ENCODE assay signal across 10 cellular contexts in the genomic region with DNA sequence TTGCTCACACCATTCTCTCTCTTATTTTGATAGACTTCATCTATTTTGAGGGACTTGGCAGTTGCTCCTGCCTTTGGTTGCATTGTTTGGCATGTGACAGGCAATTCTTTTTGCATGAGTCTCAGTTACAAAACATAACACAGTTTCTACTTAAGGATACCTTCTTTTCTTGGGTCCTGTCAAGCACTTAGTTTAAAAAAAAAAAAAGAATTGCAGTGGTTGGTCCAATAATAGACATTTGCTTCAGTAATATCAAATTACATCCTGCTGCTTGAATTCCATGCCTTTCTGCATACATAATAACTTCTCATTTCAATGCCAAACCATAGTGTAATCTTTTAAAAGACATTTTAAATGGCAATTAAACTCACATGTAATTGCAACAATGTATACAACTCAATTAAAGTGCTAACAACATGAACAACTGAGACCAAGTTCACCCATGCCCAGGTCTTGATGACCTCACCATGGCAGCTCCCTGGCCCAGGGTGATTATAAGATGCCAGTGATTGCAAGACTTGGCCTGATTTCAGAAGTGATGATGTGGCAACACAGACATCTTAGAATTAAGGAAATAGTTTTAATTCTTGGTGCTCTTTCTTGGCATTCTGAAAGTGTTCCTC. TPM values are rescaled to one million over a fixed set of nuclear protein-coding genes. Genes with fewer than 3 reads are reported as not detected.
DNase-seq lines count a peak whose midpoint lies in the region; ATAC-seq and TF ChIP-seq lines count a peak whose summit lies in the region.
"Had no signal": no experiment of that assay in that cellular context is flagged by ENCODE, and none has a peak within 500 bp of the region (broad histone marks: within the 10 kb centered on the region; RNA-seq: fewer than 3 reads in every experiment).

No MANE protein-coding gene starts in this region.

- TF ChIP-seq CTCF in 22Rv1 (IDR thresholded peaks at IDR 0.05): no peak
- TF ChIP-seq CTCF in HFFc6 (IDR thresholded peaks at IDR 0.05): no peak

- peak overlapping the region; percentile 46 for H3K27ac ChIP-seq in 22Rv1

- no peaks in the 10 kb centered on the region for H3K9me3 Mint-ChIP-seq in HFFc6
- peaks cover 0 to 1% of the 10 kb centered on the region in 2 donors for H3K9me3 Mint-ChIP-seq in stimulated activated naive B cell treated with anti-CD40 and anti-IgM and Interleukin-4, amounts not matched to agents 10 μg/mL and 1 μg/mL and 100 μg/mL, for 72 hours

- H3K36me3 Mint-ChIP-seq in HFFc6 (ENCODE audit: low read depth): no peaks in the 10 kb centered on the region; the same call in 1 of the 2 replicates
- H3K36me3 Mint-ChIP-seq in stimulated activated naive B cell treated with anti-CD40 and anti-IgM and Interleukin-4, amounts not matched to agents 10 μg/mL and 1 μg/mL and 100 μg/mL, for 72 hours: peaks cover 0 to 6% of the 10 kb centered on the region in 2 donors

- DNase-seq in HFFc6 (peak; percentile 94), amniotic epithelial cell (ENCODE audit: low read depth) (peak; percentile 89), hepatic stellate cell (ENCODE audit: low spot score) (peak; percentile 76), T-helper 2 cell (no peak)
- DNase-seq in activated CD4-positive, alpha-beta T cell treated with anti-CD3 and anti-CD28 coated beads for 48 hours: no peak
- DNase-seq in stimulated activated naive B cell treated with anti-CD40 and anti-IgM and Interleukin-4, amounts not matched to agents 10 μg/mL and 1 μg/mL and 100 μg/mL, for 72 hours: no peak
- DNase-seq: DMS53, mesendoderm had no signal

- no peaks in the 10 kb centered on the region; the same call in 1 of the 2 replicates for H3K27me3 Mint-ChIP-seq in HFFc6 (ENCODE audit: insufficient read depth)
- peaks cover 0 to 5% of the 10 kb centered on the region in 2 donors for H3K27me3 Mint-ChIP-seq in stimulated activated naive B cell treated with anti-CD40 and anti-IgM and Interleukin-4, amounts not matched to agents 10 μg/mL and 1 μg/mL and 100 μg/mL, for 72 hours

- H3K4me1 Mint-ChIP-seq in HFFc6 (ENCODE audit: low read depth): peaks cover 62% of the 10 kb centered on the region
- peaks cover 13 to 17% of the 10 kb centered on the region in 2 donors for H3K4me1 Mint-ChIP-seq in stimulated activated naive B cell treated with anti-CD40 and anti-IgM and Interleukin-4, amounts not matched to agents 10 μg/mL and 1 μg/mL and 100 μg/mL, for 72 hours

- ATAC-seq in stimulated activated naive B cell treated with anti-CD40 and anti-IgM and Interleukin-4, amounts not matched to agents 10 μg/mL and 1 μg/mL and 100 μg/mL, for 72 hours (replicated peaks): no peak
- no peak for ATAC-seq in GM19455 (IDR thresholded peaks at IDR 0.05; ENCODE audit: unreplicated experiment)

- H3K27ac Mint-ChIP-seq in HFFc6: peak overlapping the region; percentile 97
- H3K27ac Mint-ChIP-seq in stimulated activated naive B cell treated with anti-CD40 and anti-IgM and Interleukin-4, amounts not matched to agents 10 μg/mL and 1 μg/mL and 100 μg/mL, for 72 hours: no peak overlapping the region

- peak overlapping the region; percentile 86 for H3K4me3 Mint-ChIP-seq in HFFc6
- no peak overlapping the region for H3K4me3 Mint-ChIP-seq in stimulated activated naive B cell treated with anti-CD40 and anti-IgM and Interleukin-4, amounts not matched to agents 10 μg/mL and 1 μg/mL and 100 μg/mL, for 72 hours

RNA-seq across cellular contexts. Expression of gene PLET1, which starts 32.2 kb away (rescaled TPM):
- total RNA-seq in HFFc6 (2021; fragmentation: NEBNext Ultra II Directional; extraction: Animal tissue kit (Norgen Biotek cat#: 25700)): not detected

Comparison
In these comparisons a context has a peak if more than half of its experiments do, and no peak if none do; other contexts are left out.
1. DNase-seq: peak in HFFc6 (single experiment), amniotic epithelial cell (single experiment) and hepatic stellate cell (single experiment); none in activated CD4-positive, alpha-beta T cell treated with anti-CD3 and anti-CD28 coated beads for 48 hours (single experiment), stimulated activated naive B cell treated with anti-CD40 and anti-IgM and Interleukin-4, amounts not matched to agents 10 μg/mL and 1 μg/mL and 100 μg/mL, for 72 hours (single experiment) and T-helper 2 cell (0 of 5).